38 cellular contexts compared by ENCODE assay signal in the genomic region with DNA sequence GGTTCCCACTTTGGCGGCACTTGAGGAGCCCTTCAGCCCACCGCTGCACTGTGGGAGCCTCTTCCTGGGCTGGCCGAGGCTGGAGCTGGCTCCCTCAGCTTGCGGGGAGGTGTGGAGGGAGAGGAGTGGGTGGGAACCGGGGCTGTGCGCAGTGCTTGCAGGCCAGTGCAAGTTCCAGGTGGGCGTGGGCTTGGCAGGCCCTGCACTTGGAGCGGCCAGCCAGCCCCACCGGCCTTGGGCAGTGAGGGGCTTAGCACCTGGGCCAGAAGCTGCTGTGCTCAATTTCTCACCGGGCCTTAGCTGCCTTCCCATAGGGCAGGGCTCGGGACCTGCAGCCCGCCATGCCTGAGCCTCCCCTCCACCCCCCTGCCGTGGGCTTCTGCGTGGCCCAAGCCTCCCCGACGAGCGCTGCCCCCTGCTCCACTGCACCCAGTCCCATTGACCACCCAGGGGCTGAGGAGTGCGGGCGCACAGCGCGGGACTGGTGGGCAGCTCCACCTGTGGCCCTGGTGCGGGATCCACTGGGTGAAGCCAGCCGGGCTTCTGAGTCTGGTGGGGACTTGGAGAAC.
"Had no signal": no experiment of that assay in that cellular context is flagged by ENCODE, and none has a peak within 500 bp of the region (broad histone marks: within the 10 kb centered on the region; RNA-seq: fewer than 3 reads in every experiment).

No MANE protein-coding gene starts in this region.

- H3K4me3 Mint-ChIP-seq: activated naive CD4-positive, alpha-beta T cell treated with anti-CD3 and anti-CD28 coated beads for 36 hours; activated naive CD4-positive, alpha-beta T cell treated with anti-CD3 and anti-CD28 coated beads, Interleukin-2, amount 10 ng/mL, durations not matched to agents 7 days and 5 days; activated naive CD4-positive, alpha-beta T cell treated with anti-CD3 and anti-CD28 coated beads, Interleukin-2, amount 50 U/mL, for 24 hours; activated naive CD8-positive, alpha-beta T cell; activated naive CD8-positive, alpha-beta T cell treated with anti-CD3 and anti-CD28 coated beads for 36 hours; activated naive CD8-positive, alpha-beta T cell treated with anti-CD3 and anti-CD28 coated beads, Interleukin-2, amount 10 ng/mL, durations not matched to agents 7 days and 5 days; activated naive CD8-positive, alpha-beta T cell treated with anti-CD3 and anti-CD28 coated beads, Interleukin-2, amount 50 U/mL, for 24 hours; activated T-cell treated with anti-CD3 and anti-CD28 coated beads, Interleukin-2, amount 50 U/mL, for 24 hours; activated T-cell treated with anti-CD3 and anti-CD28 coated beads, Interleukin-2, amount 50 U/mL, for 4 hours; activated T-cell treated with anti-CD3 and anti-CD28 coated beads, Interleukin-2, amount 50 U/mL, for 72 hours; activated T-helper 1 cell treated with anti-CD3 and anti-CD28 coated beads, Interleukin-12 subunit alpha, Interleukin-12 subunit beta, Interleukin-2, Interleukin-4 antibody, amounts not matched to agents 30 ng/mL and 10 ng/mL and 1 ng/mL, durations not matched to agents 14 hours and 24 hours and 36 hours; activated T-helper 17 cell treated with anti-CD3 and anti-CD28 coated beads, Interleukin-2, amount 50 U/mL, for 72 hours; brain; central memory CD8-positive, alpha-beta T cell had no signal

- H3K27ac Mint-ChIP-seq: activated naive CD4-positive, alpha-beta T cell treated with anti-CD3 and anti-CD28 coated beads for 36 hours; activated naive CD4-positive, alpha-beta T cell treated with anti-CD3 and anti-CD28 coated beads, Interleukin-2, amount 10 ng/mL, durations not matched to agents 7 days and 5 days; activated naive CD4-positive, alpha-beta T cell treated with anti-CD3 and anti-CD28 coated beads, Interleukin-2, amount 50 U/mL, for 24 hours; activated naive CD4-positive, alpha-beta T cell treated with anti-CD3 and anti-CD28 coated beads, Interleukin-2, amount 50 U/mL, for 72 hours; activated naive CD8-positive, alpha-beta T cell; activated naive CD8-positive, alpha-beta T cell treated with anti-CD3 and anti-CD28 coated beads for 36 hours; activated naive CD8-positive, alpha-beta T cell treated with anti-CD3 and anti-CD28 coated beads, Interleukin-2, amount 10 ng/mL, durations not matched to agents 7 days and 5 days; activated naive CD8-positive, alpha-beta T cell treated with anti-CD3 and anti-CD28 coated beads, Interleukin-2, amount 50 U/mL, for 24 hours; activated T-cell treated with anti-CD3 and anti-CD28 coated beads, Interleukin-2, amount 50 U/mL, for 24 hours; activated T-cell treated with anti-CD3 and anti-CD28 coated beads, Interleukin-2, amount 50 U/mL, for 72 hours; activated T-helper 1 cell treated with anti-CD3 and anti-CD28 coated beads, Interleukin-12 subunit alpha, Interleukin-12 subunit beta, Interleukin-2, Interleukin-4 antibody, amounts not matched to agents 30 ng/mL and 10 ng/mL and 1 ng/mL, durations not matched to agents 14 hours and 24 hours and 36 hours; activated T-helper 17 cell treated with anti-CD3 and anti-CD28 coated beads, Interleukin-2, amount 50 U/mL, for 72 hours; activated T-helper 2 cell treated with anti-CD3 and anti-CD28 coated beads, Interferon-gamma antibody, Interleukin-2, Interleukin-4, amounts not matched to agents 10 μg/mL and 5 μg/mL and 100 μg/mL, durations not matched to agents 14 hours and 24 hours and 36 hours; brain had no signal

- H3K36me3 Mint-ChIP-seq: activated naive CD4-positive, alpha-beta T cell treated with anti-CD3 and anti-CD28 coated beads, Interleukin-2, amount 10 ng/mL, durations not matched to agents 7 days and 5 days; activated naive CD4-positive, alpha-beta T cell treated with anti-CD3 and anti-CD28 coated beads, Interleukin-2, amount 50 U/mL, for 24 hours; activated naive CD8-positive, alpha-beta T cell had no signal

- DNase-seq: activated effector memory CD4-positive, alpha-beta T cell treated with anti-CD3 and anti-CD28 coated beads, Interleukin-2, amount 50 U/mL, for 16 hours; activated effector memory CD4-positive, alpha-beta T cell treated with Interleukin-2 at 50 U/mL for 16 hours; activated naive CD4-positive, alpha-beta T cell; activated naive CD4-positive, alpha-beta T cell treated with anti-CD3 and anti-CD28 coated beads for 36 hours; activated naive CD4-positive, alpha-beta T cell treated with anti-CD3 and anti-CD28 coated beads, Interleukin-2, amount 10 ng/mL, durations not matched to agents 7 days and 5 days; activated naive CD4-positive, alpha-beta T cell treated with anti-CD3 and anti-CD28 coated beads, Interleukin-2, amount 50 U/mL, for 16 hours; activated naive CD4-positive, alpha-beta T cell treated with Interleukin-2 at 50 U/mL for 16 hours; activated naive CD8-positive, alpha-beta T cell treated with anti-CD3 and anti-CD28 coated beads for 36 hours; activated naive CD8-positive, alpha-beta T cell treated with anti-CD3 and anti-CD28 coated beads, Interleukin-2, amount 10 ng/mL, durations not matched to agents 7 days and 5 days; activated naive CD8-positive, alpha-beta T cell treated with anti-CD3 and anti-CD28 coated beads, Interleukin-2, amount 50 U/mL, for 24 hours; activated T-cell treated with anti-CD3 and anti-CD28 coated beads for 4 hours; activated T-cell treated with anti-CD3 and anti-CD28 coated beads, Interleukin-2, amount 50 U/mL, for 1 hour; activated T-cell treated with anti-CD3 and anti-CD28 coated beads, Interleukin-2, amount 50 U/mL, for 24 hours; activated T-cell treated with anti-CD3 and anti-CD28 coated beads, Interleukin-2, amount 50 U/mL, for 4 hours; activated T-cell treated with anti-CD3 and anti-CD28 coated beads, Interleukin-2, amount 50 U/mL, for 48 hours; activated T-cell treated with anti-CD3 and anti-CD28 coated beads, Interleukin-2, amount 50 U/mL, for 72 hours; adrenal gland; amniotic stem cell; amygdala; anterior cingulate cortex; aorta; body of pancreas; brain microvascular endothelial cell; caudate nucleus; central memory CD4-positive, alpha-beta T cell; cerebellar nuclear complex had no signal

- ATAC-seq: activated naive CD4-positive, alpha-beta T cell treated with anti-CD3 and anti-CD28 coated beads, Interleukin-2, amount 50 U/mL, for 72 hours; activated naive CD8-positive, alpha-beta T cell treated with anti-CD3 and anti-CD28 coated beads, Interleukin-2, amount 50 U/mL, for 24 hours; activated T-cell treated with anti-CD3 and anti-CD28 coated beads, Interleukin-2, amount 50 U/mL, for 4 hours; activated T-cell treated with anti-CD3 and anti-CD28 coated beads, Interleukin-2, amount 50 U/mL, for 72 hours; activated T-helper 17 cell treated with anti-CD3 and anti-CD28 coated beads, Interleukin-2, amount 50 U/mL, for 72 hours; body of pancreas had no signal

- H3K9me3 ChIP-seq: adrenal gland, ascending aorta, body of pancreas had no signal

- H3K9me3 Mint-ChIP-seq: activated naive CD4-positive, alpha-beta T cell treated with anti-CD3 and anti-CD28 coated beads, Interleukin-2, amount 50 U/mL, for 24 hours; activated T-cell treated with anti-CD3 and anti-CD28 coated beads, Interleukin-2, amount 50 U/mL, for 4 hours; activated T-helper 17 cell treated with anti-CD3 and anti-CD28 coated beads, Interleukin-2, amount 50 U/mL, for 72 hours had no signal

- FAIRE-seq: bronchial epithelial cell had no signal

- H3K27ac ChIP-seq: adrenal gland, ascending aorta, body of pancreas, brain microvascular endothelial cell, breast epithelium, cardiac muscle cell had no signal

- H3K4me1 Mint-ChIP-seq: activated naive CD4-positive, alpha-beta T cell treated with anti-CD3 and anti-CD28 coated beads, Interleukin-2, amount 10 ng/mL, durations not matched to agents 7 days and 5 days; activated naive CD8-positive, alpha-beta T cell treated with anti-CD3 and anti-CD28 coated beads, Interleukin-2, amount 10 ng/mL, durations not matched to agents 7 days and 5 days; activated naive CD8-positive, alpha-beta T cell treated with anti-CD3 and anti-CD28 coated beads, Interleukin-2, amount 50 U/mL, for 24 hours; activated T-helper 17 cell treated with anti-CD3 and anti-CD28 coated beads, Interleukin-2, amount 50 U/mL, for 72 hours; brain; central memory CD8-positive, alpha-beta T cell had no signal

- H3K4me1 ChIP-seq: adrenal gland, ascending aorta, body of pancreas, breast epithelium had no signal

- H3K4me3 ChIP-seq: adrenal gland, ascending aorta, body of pancreas, breast epithelium, cardiac muscle cell had no signal

- H3K27me3 Mint-ChIP-seq: activated naive CD4-positive, alpha-beta T cell treated with anti-CD3 and anti-CD28 coated beads, Interleukin-2, amount 10 ng/mL, durations not matched to agents 7 days and 5 days; activated naive CD4-positive, alpha-beta T cell treated with anti-CD3 and anti-CD28 coated beads, Interleukin-2, amount 50 U/mL, for 24 hours; activated naive CD8-positive, alpha-beta T cell; activated naive CD8-positive, alpha-beta T cell treated with anti-CD3 and anti-CD28 coated beads for 36 hours; activated naive CD8-positive, alpha-beta T cell treated with anti-CD3 and anti-CD28 coated beads, Interleukin-2, amount 10 ng/mL, durations not matched to agents 7 days and 5 days; activated naive CD8-positive, alpha-beta T cell treated with anti-CD3 and anti-CD28 coated beads, Interleukin-2, amount 50 U/mL, for 24 hours; activated T-helper 17 cell treated with anti-CD3 and anti-CD28 coated beads, Interleukin-2, amount 50 U/mL, for 72 hours had no signal

- H3K36me3 ChIP-seq: adrenal gland, ascending aorta, brain microvascular endothelial cell, breast epithelium, cardiac muscle cell had no signal
